Comparison of ENCODE assay signal across 9 cellular contexts in genomic region chr17:7237266-7237760, GRCh38. TPM values are rescaled to one million over a fixed set of nuclear protein-coding genes. Genes with fewer than 3 reads are reported as not detected.
DNase-seq lines count a peak whose midpoint lies in the region; ATAC-seq, FAIRE-seq and TF ChIP-seq lines count a peak whose summit lies in the region.
"Had no signal": no experiment of that assay in that cellular context is flagged by ENCODE, and none has a peak within 500 bp of the region (broad histone marks: within the 10 kb centered on the region; RNA-seq: fewer than 3 reads in every experiment).

No MANE protein-coding gene starts in this region.

- H3K27me3 ChIP-seq in GM12878 (replicated peaks in 1 of 2; ENCODE audit: control insufficient read depth in 2 of 2, insufficient read depth in 2 of 2, low read length in 1 of 2): no peaks in the 10 kb centered on the region
- no peaks in the 10 kb centered on the region for H3K27me3 ChIP-seq in lung (ENCODE audit: control insufficient read depth, insufficient read depth)
- no peaks in the 10 kb centered on the region for H3K27me3 ChIP-seq in tibial nerve

- H2AFZ ChIP-seq in GM12878 (ENCODE audit: control insufficient read depth, low read depth, low read length): no peak overlapping the region

- no peaks in the 10 kb centered on the region for H3K9me3 ChIP-seq in GM12878 (replicated peaks; ENCODE audit: control insufficient read depth, insufficient read depth, low read length)
- no peaks in the 10 kb centered on the region for H3K9me3 ChIP-seq in lung (ENCODE audit: control insufficient read depth in 2 of 2, insufficient read depth in 1 of 2, low read length in 1 of 2)
- H3K9me3 ChIP-seq in tibial nerve: no peaks in the 10 kb centered on the region

- TF ChIP-seq EP300 in GM12878 (IDR thresholded peaks at IDR 0.05; ENCODE audit: borderline replicate concordance in 1 of 2, control insufficient read depth in 1 of 2, low read depth in 2 of 2, low read length in 2 of 2) (no peak), tibial nerve (IDR thresholded peaks at IDR 0.05) (no peak)

- H3K4me1 ChIP-seq in GM12878 (ENCODE audit: control insufficient read depth, insufficient read depth, low read length) (peaks cover 29% of the 10 kb centered on the region), lung (ENCODE audit: control insufficient read depth in 2 of 2, insufficient read depth in 2 of 2, low read length in 2 of 2) (peaks cover 6 to 18% of the 10 kb centered on the region in 2 donors), tibial nerve (peaks cover 3 to 67% (median 38%) of the 10 kb centered on the region in 4 donors)

- H3K9me3 Mint-ChIP-seq in activated naive CD4-positive, alpha-beta T cell treated with anti-CD3 and anti-CD28 coated beads for 36 hours: no peaks in the 10 kb centered on the region

- H3K27ac ChIP-seq in GM12878 (ENCODE audit: control insufficient read depth, insufficient read depth): peak overlapping the region; percentile 74; the same call in 1 of the 2 replicates
- H3K27ac ChIP-seq in lung (ENCODE audit: low read depth in 1 of 2, low read length in 1 of 2): peak overlapping the region; percentile 59 to 88
- H3K27ac ChIP-seq in tibial nerve: peak overlapping the region; percentile 96 to 98 (median 96)

- in situ Hi-C loops in GM12878 (cut with MboI): no loop called here

- CTCF ChIA-PET in activated naive CD4-positive, alpha-beta T cell treated with anti-CD3 and anti-CD28 coated beads for 36 hours (lab: Charles Lee): interaction anchor here (0.5 to 2.5 kb wide), 4 partner anchors 17 to 61 kb away, joined by 3 to 8 read pairs (median 4); partner anchors contain the start of genes ACADVL and DLG4
- CTCF ChIA-PET in GM12878 (lab: Yijun Ruan, JAX): interaction anchor here (0.5 to 6.0 kb wide), 4 partner anchors 17 to 191 kb away, joined by 3 to 70 read pairs (median 7); partner anchors contain the start of genes ACADVL and DLG4

- H3K9ac ChIP-seq in GM12878 (ENCODE audit: control insufficient read depth, insufficient read depth, low read length): peak overlapping the region; percentile 70; the same call in 1 of the 2 replicates

- TF ChIP-seq CTCF in GM12878 (IDR thresholded peaks at IDR 0.05 in 2 of 3, conservative IDR thresholded peaks at IDR 0.05 in 1 of 3; ENCODE audit: control insufficient read depth in 2 of 3, extremely low read depth in 1 of 3, insufficient read depth in 1 of 3, low read depth in 3 of 3, low read length in 3 of 3) (no peak), lung (IDR thresholded peaks at IDR 0.05; ENCODE audit: control extremely low read depth, extremely low read depth) (no peak), tibial nerve (IDR thresholded peaks at IDR 0.05) (no peak)

- no peak for TF ChIP-seq RAD21 in GM12878 (IDR thresholded peaks at IDR 0.05; ENCODE audit: insufficient read depth, low read depth, low read length)

- peak overlapping the region; percentile 49 for H3K4me2 ChIP-seq in GM12878 (ENCODE audit: control insufficient read depth, insufficient read depth)

- ATAC-seq in GM12878: no peak
- no peak for ATAC-seq in lung (ENCODE audit: insufficient read depth, low FRiP score)
- ATAC-seq in GM19324 (IDR thresholded peaks at IDR 0.05; ENCODE audit: low FRiP score, unreplicated experiment): no peak
- ATAC-seq in GM18868 (IDR thresholded peaks at IDR 0.05; ENCODE audit: unreplicated experiment): no peak

- no TSS peak for BruUV-seq in GM12878 (replicated peaks; lab: Mats Ljungman, UMichigan)

- H3K4me3 ChIP-seq in GM12878: peak overlapping the region; percentile 70
- H3K4me3 ChIP-seq in lung: no peak overlapping the region
- peak overlapping the region; percentile 64 to 99 (median 92) for H3K4me3 ChIP-seq in tibial nerve

- SMC1A ChIA-PET in GM12878 (lab: Charles Lee; ENCODE audit: uncharacterized antibody, unreplicated experiment): interaction anchor here (1.1 to 2.0 kb wide), 2 partner anchors 16 to 18 kb away, joined by 3 to 4 read pairs; partner anchors contain the start of genes ACADVL and DLG4

- peak overlapping the region; percentile 94 for H3K4me3 Mint-ChIP-seq in activated naive CD4-positive, alpha-beta T cell treated with anti-CD3 and anti-CD28 coated beads for 36 hours

- H3K4me1 Mint-ChIP-seq in activated naive CD4-positive, alpha-beta T cell treated with anti-CD3 and anti-CD28 coated beads for 36 hours (ENCODE audit: low read depth): peaks cover 68% of the 10 kb centered on the region

- intact Hi-C loops in activated naive CD4-positive, alpha-beta T cell treated with anti-CD3 and anti-CD28 coated beads for 36 hours (cut with micrococcal nuclease): loop anchor here (5.0 kb wide), 1 partner anchor 605 kb away; no protein-coding TSS in a partner anchor
- intact Hi-C loops in GM12878 (cut with micrococcal nuclease; ENCODE audit: unreplicated experiment): no loop called here

- RAD21 ChIA-PET in GM12878 (lab: Charles Lee; ENCODE audit: unreplicated experiment): interaction anchor here (1.2 to 6.3 kb wide), 4 partner anchors 12 to 114 kb away, joined by 3 to 51 read pairs (median 6); partner anchors contain the start of genes ACADVL, CTDNEP1, DLG4 and ELP5

- H3K79me2 ChIP-seq in GM12878 (ENCODE audit: control insufficient read depth, insufficient read depth, low read length): peaks cover 66% of the 10 kb centered on the region

- DNase-seq in activated naive CD4-positive, alpha-beta T cell treated with anti-CD3 and anti-CD28 coated beads for 36 hours: no peak
- DNase-seq in activated naive CD4-positive, alpha-beta T cell treated with Interleukin-2 at 50 U/mL for 16 hours: no peak
- DNase-seq in GM12878 (ENCODE audit: low read depth, low spot score) (no peak), lung (ENCODE audit: low spot score) (no peak), tibial nerve (ENCODE audit: low spot score in 2 of 2) (no peak), NCI-H146 treated with DMSO at 0.1 percent for 48 hours (lab: John Stamatoyannopoulos, UW; ENCODE audit: unreplicated experiment) (no peak)

- TF ChIP-seq POLR2A in GM12878 (IDR thresholded peaks at IDR 0.05; ENCODE audit: low read depth, low read length) (no peak), tibial nerve (IDR thresholded peaks at IDR 0.05) (no peak)

- H3K36me3 Mint-ChIP-seq in activated naive CD4-positive, alpha-beta T cell treated with anti-CD3 and anti-CD28 coated beads for 36 hours (ENCODE audit: low read depth): peaks cover 26% of the 10 kb centered on the region

- POLR2A ChIA-PET in GM12878 (lab: Charles Lee): interaction anchor here (0.8 to 7.3 kb wide), 5 partner anchors 13 to 199 kb away, joined by 3 to 99 read pairs (median 3); partner anchors contain the start of genes ACADVL, CTDNEP1, DLG4 and ELP5

- 34% methylated on average over 6 of the region's 6 CpGs for WGBS in GM12878 (ENCODE audit: insufficient coverage, insufficient replicate concordance, low lambda C conversion rate, missing lambda C conversion rate)
- 25% methylated on average over 6 of the region's 6 CpGs for WGBS in lung, 2 donors
- WGBS in tibial nerve, 2 donors: 15 to 22% methylated on average over 6 of the region's 6 CpGs

- H4K20me1 ChIP-seq in GM12878 (ENCODE audit: control insufficient read depth, insufficient read depth): no peaks in the 10 kb centered on the region

- no peak for FAIRE-seq in GM12878 (lab: Jason Lieb, UNC)
- FAIRE-seq: endometrium had no signal

- H3K36me3 ChIP-seq in GM12878 (ENCODE audit: control insufficient read depth in 2 of 2, insufficient read depth in 2 of 2, low read length in 1 of 2) (peaks cover 6 to 14% of the 10 kb centered on the region in 2 experiments), lung (ENCODE audit: control insufficient read depth in 2 of 2, insufficient read depth in 2 of 2, low read length in 2 of 2) (peaks cover 6 to 21% of the 10 kb centered on the region in 2 donors), tibial nerve (peaks cover 0 to 31% (median 0%) of the 10 kb centered on the region in 3 donors)

- peak overlapping the region; percentile 86 for H3K27ac Mint-ChIP-seq in activated naive CD4-positive, alpha-beta T cell treated with anti-CD3 and anti-CD28 coated beads for 36 hours

- H3K27me3 Mint-ChIP-seq in activated naive CD4-positive, alpha-beta T cell treated with anti-CD3 and anti-CD28 coated beads for 36 hours (ENCODE audit: low read depth): no peaks in the 10 kb centered on the region

RNA-seq across cellular contexts. Expression of gene PHF23, which starts 1.9 kb away (rescaled TPM):
- total RNA-seq in activated naive CD4-positive, alpha-beta T cell treated with anti-CD3 and anti-CD28 coated beads for 36 hours: 10 to 100 TPM in 1 of 2 experiments, 1 to 10 TPM in 1; 8.4 to 10.0 TPM
- total RNA-seq in GM12878 (2013; cell fraction: nucleolus; rRNA removed): 10.6 and 11.8 TPM in 2 replicates
- total RNA-seq in GM12878 (2014; rRNA removed) (35.7 and 38.0 TPM in 2 replicates), GM12878 (2014; rRNA removed; fragmentation: Illumina TruSeq; extraction: Trizol) (35.6 and 37.5 TPM in 2 replicates), GM12878 (2021) (34.0 and 39.2 TPM in 2 replicates), lung (10 to 100 TPM; 25.4 to 27.3 TPM), tibial nerve (10 to 100 TPM; 20.3 to 29.7 (median 23.3) TPM)
- polyA plus RNA-seq in GM12878 (2011; ENCODE audit: low read depth): 22.1 TPM
- polyA plus RNA-seq in GM12878 (2011; rRNA removed) (21.7 and 29.7 TPM in 2 replicates), GM12878 (2014; fragmentation: Illumina TruSeq; extraction: Trizol) (72.7 and 84.8 TPM in 2 replicates), GM12878 (2014; fragmentation: Nextera tagmentation; extraction: Ambion mirVana) (10 to 100 TPM in 1 of 2 experiments, 1 to 10 TPM in 1; 8.2 to 17.7 TPM), GM12878 (2014; rRNA removed) (38.1 and 41.6 TPM in 2 replicates), GM12878 (2016; fragmentation: Nextera tagmentation; extraction: Ambion mirVana) (10 to 100 TPM; 26.4 to 31.1 TPM), lung (10 to 100 TPM; 27.2 to 40.5 TPM)
- polyA plus RNA-seq in GM12878 (2011; cell fraction: cytosol; rRNA removed): 27.3 and 27.9 TPM in 2 replicates
- 15.7 and 19.7 TPM in 2 replicates for polyA plus RNA-seq in GM12878 (2011; cell fraction: nucleus; rRNA removed)
- 25.1 and 26.9 TPM in 2 replicates for polyA plus RNA-seq in GM12878 (2012)
- polyA minus RNA-seq in GM12878 (2011; rRNA and poly(A)+ RNA removed): 20.7 and 28.0 TPM in 2 replicates
- 12.2 and 13.2 TPM in 2 replicates for polyA minus RNA-seq in GM12878 (2011; cell fraction: cytosol; rRNA and poly(A)+ RNA removed)
- polyA minus RNA-seq in GM12878 (2011; cell fraction: nucleus; rRNA and poly(A)+ RNA removed): 6.8 and 8.7 TPM in 2 replicates

RNA-seq across cellular contexts. Expression of gene DVL2, which starts 3.0 kb away (rescaled TPM):
- total RNA-seq in activated naive CD4-positive, alpha-beta T cell treated with anti-CD3 and anti-CD28 coated beads for 36 hours: 10 to 100 TPM; 26.7 to 29.4 TPM
- 83.1 and 91.9 TPM in 2 replicates for total RNA-seq in GM12878 (2013; cell fraction: nucleolus; rRNA removed)
- total RNA-seq in GM12878 (2014; rRNA removed) (33.0 and 37.6 TPM in 2 replicates), GM12878 (2014; rRNA removed; fragmentation: Illumina TruSeq; extraction: Trizol) (15.4 and 16.7 TPM in 2 replicates), GM12878 (2021) (40.0 and 44.8 TPM in 2 replicates), lung (10 to 100 TPM; 45.3 to 57.5 TPM), tibial nerve (10 to 100 TPM; 41.4 to 51.2 (median 46.7) TPM)
- 11.7 TPM for polyA plus RNA-seq in GM12878 (2011; ENCODE audit: low read depth)
- polyA plus RNA-seq in GM12878 (2011; rRNA removed) (2.2 and 5.3 TPM in 2 replicates), GM12878 (2014; fragmentation: Illumina TruSeq; extraction: Trizol) (5.1 and 21.2 TPM in 2 replicates), GM12878 (2014; fragmentation: Nextera tagmentation; extraction: Ambion mirVana) (1 to 10 TPM in 1 of 2 experiments, under 1 TPM in 1; 0.97 to 2.7 TPM), GM12878 (2014; rRNA removed) (29.9 and 31.3 TPM in 2 replicates), GM12878 (2016; fragmentation: Nextera tagmentation; extraction: Ambion mirVana) (10 to 100 TPM; 25.3 to 30.4 TPM), lung (10 to 100 TPM; 22.2 to 25.1 TPM)
- 6.1 TPM in 2 replicates for polyA plus RNA-seq in GM12878 (2011; cell fraction: cytosol; rRNA removed)
- polyA plus RNA-seq in GM12878 (2011; cell fraction: nucleus; rRNA removed): 30.0 and 46.5 TPM in 2 replicates
- 29.2 and 31.4 TPM in 2 replicates for polyA plus RNA-seq in GM12878 (2012)
- 15.7 and 21.8 TPM in 2 replicates for polyA minus RNA-seq in GM12878 (2011; rRNA and poly(A)+ RNA removed)
- polyA minus RNA-seq in GM12878 (2011; cell fraction: cytosol; rRNA and poly(A)+ RNA removed): 9.1 and 10.9 TPM in 2 replicates
- polyA minus RNA-seq in GM12878 (2011; cell fraction: nucleus; rRNA and poly(A)+ RNA removed): 23.8 and 45.4 TPM in 2 replicates

RNA-seq across cellular contexts. Expression of gene GABARAP, which starts 4.9 kb away (rescaled TPM):
- 100 to 1,000 TPM; 137 to 152 TPM for total RNA-seq in activated naive CD4-positive, alpha-beta T cell treated with anti-CD3 and anti-CD28 coated beads for 36 hours
- total RNA-seq in GM12878 (2013; cell fraction: nucleolus; rRNA removed): 11.4 and 13.4 TPM in 2 replicates
- total RNA-seq in GM12878 (2014; rRNA removed): 127 and 134 TPM in 2 replicates
- total RNA-seq in GM12878 (2014; rRNA removed; fragmentation: Illumina TruSeq; extraction: Trizol): 157 and 164 TPM in 2 replicates
- total RNA-seq in GM12878 (2021): 256 and 259 TPM in 2 replicates
- polyA plus RNA-seq in GM12878 (2011; ENCODE audit: low read depth): 230 TPM
- polyA plus RNA-seq in GM12878 (2011; rRNA removed): 187 and 223 TPM in 2 replicates
- 230 and 389 TPM in 2 replicates for polyA plus RNA-seq in GM12878 (2011; cell fraction: cytosol; rRNA removed)
- 97.8 and 122 TPM in 2 replicates for polyA plus RNA-seq in GM12878 (2011; cell fraction: nucleus; rRNA removed)
- 348 and 349 TPM in 2 replicates for polyA plus RNA-seq in GM12878 (2012)
- polyA plus RNA-seq in GM12878 (2014; fragmentation: Illumina TruSeq; extraction: Trizol): 613 and 739 TPM in 2 replicates
- 100 to 1,000 TPM; 314 to 340 TPM for polyA plus RNA-seq in GM12878 (2014; fragmentation: Nextera tagmentation; extraction: Ambion mirVana)
- polyA plus RNA-seq in GM12878 (2014; rRNA removed): 236 and 238 TPM in 2 replicates
- 100 to 1,000 TPM; 433 to 444 TPM for polyA plus RNA-seq in GM12878 (2016; fragmentation: Nextera tagmentation; extraction: Ambion mirVana)
- polyA minus RNA-seq in GM12878 (2011; rRNA and poly(A)+ RNA removed): 144 and 161 TPM in 2 replicates
- polyA minus RNA-seq in GM12878 (2011; cell fraction: cytosol; rRNA and poly(A)+ RNA removed): 52.9 and 65.4 TPM in 2 replicates
- polyA minus RNA-seq in GM12878 (2011; cell fraction: nucleus; rRNA and poly(A)+ RNA removed): 29.0 and 33.7 TPM in 2 replicates
- 100 to 1,000 TPM; 315 to 496 TPM for total RNA-seq in lung
- 1,000 to 10,000 TPM in 1 of 2 donors, 100 to 1,000 TPM in 1; 874 to 1,149 TPM for polyA plus RNA-seq in lung
- total RNA-seq in tibial nerve: 100 to 1,000 TPM; 402 to 515 (median 456) TPM

RNA-seq across cellular contexts. Expression of gene CTDNEP1, which starts 14.2 kb away (rescaled TPM):
- total RNA-seq in activated naive CD4-positive, alpha-beta T cell treated with anti-CD3 and anti-CD28 coated beads for 36 hours: 100 to 1,000 TPM; 147 to 152 TPM
- total RNA-seq in GM12878 (2013; cell fraction: nucleolus; rRNA removed): 36.7 and 47.2 TPM in 2 replicates
- total RNA-seq in GM12878 (2014; rRNA removed): 31.4 and 32.2 TPM in 2 replicates
- 23.7 and 27.3 TPM in 2 replicates for total RNA-seq in GM12878 (2014; rRNA removed; fragmentation: Illumina TruSeq; extraction: Trizol)
- 142 TPM in 2 replicates for total RNA-seq in GM12878 (2021)
- 85.0 TPM for polyA plus RNA-seq in GM12878 (2011; ENCODE audit: low read depth)
- 82.7 and 111 TPM in 2 replicates for polyA plus RNA-seq in GM12878 (2011; rRNA removed)
- 142 and 154 TPM in 2 replicates for polyA plus RNA-seq in GM12878 (2011; cell fraction: cytosol; rRNA removed)
- 145 and 146 TPM in 2 replicates for polyA plus RNA-seq in GM12878 (2011; cell fraction: nucleus; rRNA removed)
- polyA plus RNA-seq in GM12878 (2012): 152 and 229 TPM in 2 replicates
- polyA plus RNA-seq in GM12878 (2014; fragmentation: Illumina TruSeq; extraction: Trizol): 167 and 176 TPM in 2 replicates
- polyA plus RNA-seq in GM12878 (2014; fragmentation: Nextera tagmentation; extraction: Ambion mirVana): 10 to 100 TPM; 24.5 to 29.2 TPM
- polyA plus RNA-seq in GM12878 (2014; rRNA removed): 96.0 and 118 TPM in 2 replicates
- 10 to 100 TPM; 25.7 to 26.7 TPM for polyA plus RNA-seq in GM12878 (2016; fragmentation: Nextera tagmentation; extraction: Ambion mirVana)
- 106 and 150 TPM in 2 replicates for polyA minus RNA-seq in GM12878 (2011; rRNA and poly(A)+ RNA removed)
- polyA minus RNA-seq in GM12878 (2011; cell fraction: cytosol; rRNA and poly(A)+ RNA removed): 62.8 and 85.6 TPM in 2 replicates
- 37.8 and 51.6 TPM in 2 replicates for polyA minus RNA-seq in GM12878 (2011; cell fraction: nucleus; rRNA and poly(A)+ RNA removed)
- 100 to 1,000 TPM in 1 of 2 donors, 10 to 100 TPM in 1; 76.0 to 126 TPM for total RNA-seq in lung
- 100 to 1,000 TPM in 1 of 2 donors, 10 to 100 TPM in 1; 72.5 to 105 TPM for polyA plus RNA-seq in lung
- total RNA-seq in tibial nerve: 10 to 100 TPM; 38.5 to 82.2 (median 65.9) TPM

RNA-seq across cellular contexts. Expression of gene ELP5, which starts 14.7 kb away (rescaled TPM):
- 10 to 100 TPM; 52.4 to 53.5 TPM for total RNA-seq in activated naive CD4-positive, alpha-beta T cell treated with anti-CD3 and anti-CD28 coated beads for 36 hours
- 21.0 and 29.2 TPM in 2 replicates for total RNA-seq in GM12878 (2013; cell fraction: nucleolus; rRNA removed)
- total RNA-seq in GM12878 (2014; rRNA removed) (63.5 and 66.4 TPM in 2 replicates), GM12878 (2014; rRNA removed; fragmentation: Illumina TruSeq; extraction: Trizol) (35.0 and 41.1 TPM in 2 replicates), GM12878 (2021) (67.4 and 71.0 TPM in 2 replicates), lung (10 to 100 TPM; 19.8 to 39.3 TPM), tibial nerve (10 to 100 TPM; 21.9 to 28.7 (median 25.0) TPM)
- polyA plus RNA-seq in GM12878 (2011; ENCODE audit: low read depth): 47.5 TPM
- polyA plus RNA-seq in GM12878 (2011; rRNA removed) (53.9 and 76.9 TPM in 2 replicates), GM12878 (2014; fragmentation: Illumina TruSeq; extraction: Trizol) (45.8 and 68.9 TPM in 2 replicates), GM12878 (2014; fragmentation: Nextera tagmentation; extraction: Ambion mirVana) (10 to 100 TPM; 81.8 to 94.7 TPM), GM12878 (2014; rRNA removed) (78.0 and 79.8 TPM in 2 replicates), GM12878 (2016; fragmentation: Nextera tagmentation; extraction: Ambion mirVana) (100 to 1,000 TPM; 102 to 109 TPM), lung (10 to 100 TPM; 34.0 to 63.2 TPM)
- polyA plus RNA-seq in GM12878 (2011; cell fraction: cytosol; rRNA removed): 111 and 114 TPM in 2 replicates
- polyA plus RNA-seq in GM12878 (2011; cell fraction: nucleus; rRNA removed): 92.0 and 98.7 TPM in 2 replicates
- 55.4 and 70.3 TPM in 2 replicates for polyA plus RNA-seq in GM12878 (2012)
- polyA minus RNA-seq in GM12878 (2011; rRNA and poly(A)+ RNA removed): 46.3 and 74.0 TPM in 2 replicates
- 23.4 and 24.3 TPM in 2 replicates for polyA minus RNA-seq in GM12878 (2011; cell fraction: cytosol; rRNA and poly(A)+ RNA removed)
- 18.0 and 25.8 TPM in 2 replicates for polyA minus RNA-seq in GM12878 (2011; cell fraction: nucleus; rRNA and poly(A)+ RNA removed)
